Comparison of ENCODE assay signal across 23 cellular contexts in the genomic region with DNA sequence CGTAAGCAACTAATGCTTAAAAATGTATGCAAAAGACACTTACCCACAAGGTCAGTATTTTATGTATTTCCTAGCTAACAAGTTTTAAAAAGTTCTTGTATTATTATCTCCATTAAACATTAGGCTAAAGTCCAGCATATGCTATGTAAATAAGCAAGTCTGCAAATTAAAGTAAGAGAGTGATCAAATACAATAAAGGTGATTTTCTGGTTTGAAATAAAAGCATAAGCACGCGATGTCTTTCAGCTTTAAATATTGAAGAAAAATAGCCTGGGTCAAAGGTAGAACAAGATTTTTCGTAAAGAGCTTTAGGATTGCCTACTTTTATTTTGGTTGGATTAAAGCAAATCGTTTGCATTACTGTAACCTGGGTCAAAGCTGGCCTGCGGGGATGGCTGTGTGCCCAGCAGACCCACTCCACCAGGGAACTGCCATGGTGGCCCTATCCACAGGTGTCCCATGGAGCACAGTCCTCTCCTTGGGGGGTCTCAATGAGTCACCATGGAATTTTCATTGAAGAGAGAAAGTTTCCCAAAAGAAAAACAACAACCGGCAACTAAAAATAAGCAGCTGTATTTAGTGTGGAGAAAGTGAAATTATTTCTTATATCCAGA. TPM values are rescaled to one million over a fixed set of nuclear protein-coding genes. Genes with fewer than 3 reads are reported as not detected.
"Had no signal": no experiment of that assay in that cellular context is flagged by ENCODE, and none has a peak within 500 bp of the region (broad histone marks: within the 10 kb centered on the region; RNA-seq: fewer than 3 reads in every experiment).

No MANE protein-coding gene starts in this region.

- H3K36me3 ChIP-seq: upper lobe of left lung had no signal

- ATAC-seq: activated CD8-positive, alpha-beta memory T cell treated with anti-CD3 and anti-CD28 coated beads, Interleukin-2, amount 10 ng/mL, durations not matched to agents 7 days and 5 days; activated T-helper 17 cell treated with anti-CD3 and anti-CD28 coated beads, Interleukin-2, amount 50 U/mL, for 72 hours; effector memory CD8-positive, alpha-beta T cell; left lobe of liver; sciatic nerve; stimulated activated effector memory CD8-positive, alpha-beta T cell treated with anti-CD3 and anti-CD28 coated beads, Interleukin-12 subunit alpha, Interleukin-12 subunit beta, amount 100 ng/mL, for 72 hours had no signal

- H3K9me3 ChIP-seq: testis, upper lobe of left lung had no signal

- DNase-seq: activated B cell treated with CpG ODN at 0.5 μM for 24 hours; activated CD4-positive, alpha-beta memory T cell treated with anti-CD3 and anti-CD28 coated beads, Interleukin-2, amount 10 ng/mL, durations not matched to agents 7 days and 5 days; activated CD4-positive, alpha-beta T cell treated with anti-CD3 and anti-CD28 coated beads for 4 hours; activated CD8-positive, alpha-beta memory T cell treated with anti-CD3 and anti-CD28 coated beads, Interleukin-2, amount 10 ng/mL, durations not matched to agents 7 days and 5 days; activated naive CD4-positive, alpha-beta T cell; activated naive CD8-positive, alpha-beta T cell treated with anti-CD3 and anti-CD28 coated beads, Interleukin-2, amount 10 ng/mL, durations not matched to agents 7 days and 5 days; cerebellar nuclear complex; dermis blood vessel endothelial cell; effector memory CD8-positive, alpha-beta T cell; foreskin melanocyte; hypothalamus; kidney; midbrain; stimulated activated CD4-positive, alpha-beta T cell treated with anti-CD3 and anti-CD28 coated beads, Interleukin-4, amount 100 ng/mL, for 24 hours; testis; upper lobe of left lung had no signal

- H3K27ac ChIP-seq: epithelial cell of prostate, testis, upper lobe of left lung had no signal

- H3K4me3 ChIP-seq: lung, smooth muscle cell, testis, upper lobe of left lung had no signal

- H3K4me1 ChIP-seq: testis, upper lobe of left lung had no signal

- H3K4me2 ChIP-seq: smooth muscle cell had no signal

- H3K27me3 ChIP-seq: testis, upper lobe of left lung had no signal

RNA-seq across cellular contexts. Expression of gene LRIG3, which starts 12.9 kb away (rescaled TPM):
- total RNA-seq: activated B cell treated with CpG ODN at 0.5 μM for 24 hours; activated naive CD8-positive, alpha-beta T cell treated with anti-CD3 and anti-CD28 coated beads, Interleukin-2, amount 10 ng/mL, durations not matched to agents 7 days and 5 days; activated T-helper 17 cell treated with anti-CD3 and anti-CD28 coated beads, Interleukin-2, amount 50 U/mL, for 72 hours had no signal
